In genomic region chr16:65807858-65808257, GRCh38 we compare ENCODE assay signal across 22 cellular contexts.
"Had no signal": no experiment of that assay in that cellular context is flagged by ENCODE, and none has a peak within 500 bp of the region (broad histone marks: within the 10 kb centered on the region; RNA-seq: fewer than 3 reads in every experiment).

No MANE protein-coding gene starts in this region.

- H3K4me1 ChIP-seq: foreskin keratinocyte, heart left ventricle, left lung, lower lobe of right lung had no signal

- FAIRE-seq: colon, frontal cortex, islet of Langerhans had no signal

- H3K27ac ChIP-seq: coronary artery, dorsolateral prefrontal cortex, epithelial cell of prostate, foreskin keratinocyte, gastroesophageal sphincter, heart left ventricle, hepatocyte, left lung, lower lobe of right lung had no signal

- H3K4me3 ChIP-seq: coronary artery, dorsolateral prefrontal cortex, gastroesophageal sphincter, heart left ventricle, hepatocyte, left lung, lower lobe of right lung, mucosa of descending colon had no signal

- H3K4me2 ChIP-seq: hepatocyte had no signal

- H3K4me3 Mint-ChIP-seq: mesothelial cell of epicardium had no signal

- H3K9me3 ChIP-seq: gastroesophageal sphincter, heart left ventricle, left lung, lower lobe of right lung, mucosa of descending colon had no signal

- H2AFZ ChIP-seq: hepatocyte had no signal

- ATAC-seq: esophagus mucosa, foreskin keratinocyte, gastroesophageal sphincter, heart left ventricle, left cardiac atrium, left lung, left ventricle myocardium superior, lower lobe of right lung, mucosa of descending colon had no signal

- H3K27me3 ChIP-seq: dorsolateral prefrontal cortex, gastroesophageal sphincter, hepatocyte, left lung had no signal

- H3K36me3 ChIP-seq: gastroesophageal sphincter, heart left ventricle, left lung, lower lobe of right lung had no signal

- H3K27ac Mint-ChIP-seq: mesothelial cell of epicardium had no signal

- H3K79me2 ChIP-seq: hepatocyte had no signal

- H3K36me3 Mint-ChIP-seq: mesothelial cell of epicardium had no signal

- DNase-seq: dermis blood vessel endothelial cell; dorsolateral prefrontal cortex; effector CD4-positive, alpha-beta T cell; effector memory CD4-positive, alpha-beta T cell; erythroblast; foreskin keratinocyte; heart left ventricle; left cardiac atrium; left lung; left ventricle myocardium superior; lower lobe of right lung; mesenchymal stem cell; mucosa of descending colon had no signal
